18 cellular contexts compared by ENCODE assay signal in genomic region chr6:90397047-90397446, GRCh38.
DNase-seq lines count a peak whose midpoint lies in the region; ATAC-seq and TF ChIP-seq lines count a peak whose summit lies in the region.
"Had no signal": no experiment of that assay in that cellular context is flagged by ENCODE, and none has a peak within 500 bp of the region (broad histone marks: within the 10 kb centered on the region; RNA-seq: fewer than 3 reads in every experiment).

No MANE protein-coding gene starts in this region.

- H3K27me3 Mint-ChIP-seq in activated CD4-positive, alpha-beta T cell treated with anti-CD3 and anti-CD28 coated beads, Interleukin-2, amount 10 ng/mL, durations not matched to agents 7 days and 5 days = no peaks in the 10 kb centered on the region
- peaks cover 0 to 4% of the 10 kb centered on the region in 2 donors for H3K27me3 Mint-ChIP-seq in natural killer cell (ENCODE audit: low read depth in 2 of 2)

- TF ChIP-seq CTCF in natural killer cell (IDR thresholded peaks at IDR 0.05) = no peak

- no peaks in the 10 kb centered on the region for H3K9me3 Mint-ChIP-seq in activated CD4-positive, alpha-beta T cell treated with anti-CD3 and anti-CD28 coated beads, Interleukin-2, amount 10 ng/mL, durations not matched to agents 7 days and 5 days
- no peaks in the 10 kb centered on the region for H3K9me3 Mint-ChIP-seq in activated naive CD4-positive, alpha-beta T cell treated with anti-CD3 and anti-CD28 coated beads, Interleukin-2, amount 50 U/mL, for 72 hours
- H3K9me3 Mint-ChIP-seq in natural killer cell = no peaks in the 10 kb centered on the region

- ATAC-seq in activated naive CD4-positive, alpha-beta T cell treated with anti-CD3 and anti-CD28 coated beads, Interleukin-2, amount 50 U/mL, for 72 hours = no peak
- no peak for ATAC-seq in natural killer cell
- ATAC-seq: gastroesophageal sphincter, left cardiac atrium had no signal

- peak overlapping the region; percentile 10 for H3K27ac Mint-ChIP-seq in activated CD4-positive, alpha-beta T cell treated with anti-CD3 and anti-CD28 coated beads, Interleukin-2, amount 10 ng/mL, durations not matched to agents 7 days and 5 days
- peak overlapping the region; percentile 94 to 97 for H3K27ac Mint-ChIP-seq in activated naive CD4-positive, alpha-beta T cell treated with anti-CD3 and anti-CD28 coated beads, Interleukin-2, amount 50 U/mL, for 72 hours
- H3K27ac Mint-ChIP-seq in natural killer cell = peak overlapping the region; percentile 85 to 92

- H3K4me3 ChIP-seq in Jurkat, Clone E6-1 (ENCODE audit: low read length) = no peak overlapping the region
- H3K4me3 ChIP-seq: gastroesophageal sphincter, prostate gland had no signal

- peaks cover 88% of the 10 kb centered on the region for H3K4me1 Mint-ChIP-seq in activated CD4-positive, alpha-beta T cell treated with anti-CD3 and anti-CD28 coated beads, Interleukin-2, amount 10 ng/mL, durations not matched to agents 7 days and 5 days
- peaks cover 57 to 68% of the 10 kb centered on the region in 2 donors for H3K4me1 Mint-ChIP-seq in natural killer cell

- POLR2A ChIA-PET in activated CD4-positive, alpha-beta T cell treated with anti-CD3 and anti-CD28 coated beads, Interleukin-2, amount 10 ng/mL, durations not matched to agents 7 days and 5 days (lab: Charles Lee) = no interaction called here

- H3K36me3 Mint-ChIP-seq in activated CD4-positive, alpha-beta T cell treated with anti-CD3 and anti-CD28 coated beads, Interleukin-2, amount 10 ng/mL, durations not matched to agents 7 days and 5 days (ENCODE audit: low read depth) = no peaks in the 10 kb centered on the region
- H3K36me3 Mint-ChIP-seq in activated naive CD4-positive, alpha-beta T cell treated with anti-CD3 and anti-CD28 coated beads, Interleukin-2, amount 50 U/mL, for 72 hours = no peaks in the 10 kb centered on the region
- no peaks in the 10 kb centered on the region for H3K36me3 Mint-ChIP-seq in natural killer cell

- no peak for DNase-seq in activated CD4-positive, alpha-beta T cell treated with anti-CD3 and anti-CD28 coated beads, Interleukin-2, amount 10 ng/mL, durations not matched to agents 7 days and 5 days
- DNase-seq in activated CD4-positive, alpha-beta T cell treated with anti-CD3 and anti-CD28 coated beads for 4 hours = no peak
- DNase-seq in Jurkat, Clone E6-1 (ENCODE audit: low read depth, low spot score) = peak; percentile 35
- DNase-seq in activated naive CD4-positive, alpha-beta T cell treated with anti-CD3 and anti-CD28 coated beads, Interleukin-2, amount 50 U/mL, for 72 hours (ENCODE audit: low spot score in 2 of 2) = no peak
- DNase-seq in natural killer cell = no peak
- no peak for DNase-seq in mucosa of gallbladder (ENCODE audit: low spot score)
- DNase-seq in NCI-H2227 treated with DMSO at 0.1 percent for 48 hours (lab: John Stamatoyannopoulos, UW) = no peak
- DNase-seq in NCI-H2029 (lab: John Stamatoyannopoulos, UW) = no peak
- DNase-seq: C1 segment of cervical spinal cord; H7; left cardiac atrium; mesenchymal stem cell; NCI-H1417 treated with DMSO at 0.1 percent for 48 hours; NCI-H774; stimulated activated CD4-positive, alpha-beta T cell treated with anti-CD3 and anti-CD28 coated beads, Interleukin-2, amount 100 ng/mL, for 48 hours; substantia nigra had no signal

- CTCF ChIA-PET in activated CD4-positive, alpha-beta T cell treated with anti-CD3 and anti-CD28 coated beads, Interleukin-2, amount 10 ng/mL, durations not matched to agents 7 days and 5 days (lab: Charles Lee) = interaction anchor here (0.7 to 2.1 kb wide), 7 partner anchors 9 to 457 kb away, joined by 3 to 6 read pairs (median 4); no protein-coding TSS in a partner anchor

- intact Hi-C loops in natural killer cell (cut with micrococcal nuclease) = loop anchor here (5.0 to 10.0 kb wide), 3 partner anchors 212 to 445 kb away; no protein-coding TSS in a partner anchor

- H3K4me3 Mint-ChIP-seq in activated CD4-positive, alpha-beta T cell treated with anti-CD3 and anti-CD28 coated beads, Interleukin-2, amount 10 ng/mL, durations not matched to agents 7 days and 5 days = no peak overlapping the region
- peak overlapping the region; percentile 36 for H3K4me3 Mint-ChIP-seq in natural killer cell

Comparison
In these comparisons a context has a peak if more than half of its experiments do, and no peak if none do; other contexts are left out.
1. H3K27ac Mint-ChIP-seq: peak in every context shown above with its lines; median percentile 96 in activated naive CD4-positive, alpha-beta T cell treated with anti-CD3 and anti-CD28 coated beads, Interleukin-2, amount 50 U/mL, for 72 hours; 88 in natural killer cell; 10 in activated CD4-positive, alpha-beta T cell treated with anti-CD3 and anti-CD28 coated beads, Interleukin-2, amount 10 ng/mL, durations not matched to agents 7 days and 5 days.